In the genomic region with DNA sequence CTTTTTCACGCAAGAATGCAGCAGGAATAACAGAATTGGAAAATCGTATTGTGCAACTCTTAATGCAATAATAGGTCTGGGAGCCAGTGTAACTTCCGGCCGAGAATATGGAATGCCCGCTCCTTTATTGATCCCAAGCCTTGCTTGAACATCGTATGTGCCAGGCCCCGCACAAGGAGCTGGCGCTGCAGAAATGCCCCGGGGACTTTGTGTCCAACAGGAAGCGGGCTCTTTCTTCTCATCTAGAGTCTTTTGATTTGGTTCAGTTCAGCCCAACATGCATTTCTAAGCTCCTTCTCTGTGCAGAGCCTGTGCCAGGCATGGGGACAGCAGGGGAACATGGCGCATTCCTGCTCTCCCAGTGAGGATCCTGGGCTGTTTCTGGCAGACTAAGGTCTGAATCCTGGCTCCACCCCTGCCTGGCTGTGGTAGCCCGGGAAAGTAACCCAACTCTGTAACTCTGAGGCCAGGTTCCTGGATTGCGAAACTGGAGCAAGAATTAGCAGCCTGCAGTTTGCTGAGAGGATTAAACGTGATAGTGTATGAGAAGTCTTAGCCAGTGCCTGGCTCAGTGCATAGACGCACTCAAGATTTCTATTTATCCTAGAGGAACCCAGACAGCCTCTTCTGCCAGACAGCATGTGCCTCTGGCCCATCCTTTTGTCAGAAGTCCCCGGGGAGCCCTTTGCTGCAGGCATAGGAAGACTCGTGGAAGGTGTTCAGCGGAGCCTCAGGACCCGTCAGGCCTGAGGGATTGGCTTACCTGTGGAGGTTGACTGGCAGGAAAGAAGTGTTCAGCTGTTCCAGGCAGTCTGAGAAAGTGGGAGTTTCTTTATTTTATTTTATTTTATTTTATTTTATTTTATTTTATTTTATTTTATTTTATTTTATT, we compare ENCODE assay signal across 10 cellular contexts. TPM values are rescaled to one million over a fixed set of nuclear protein-coding genes. Genes with fewer than 3 reads are reported as not detected.
DNase-seq lines count a peak whose midpoint lies in the region; ATAC-seq lines count a peak whose summit lies in the region.
"Had no signal": no experiment of that assay in that cellular context is flagged by ENCODE, and none has a peak within 500 bp of the region (broad histone marks: within the 10 kb centered on the region; RNA-seq: fewer than 3 reads in every experiment).

No MANE protein-coding gene starts in this region.

- no peak overlapping the region for H2BK12ac ChIP-seq in trophoblast cell (ENCODE audit: low read length)

- no peaks in the 10 kb centered on the region for H3K36me3 Mint-ChIP-seq in activated CD8-positive, alpha-beta T cell treated with anti-CD3 and anti-CD28 coated beads, Interleukin-2, amount 10 ng/mL, durations not matched to agents 7 days and 5 days (ENCODE audit: low read depth)

- POLR2A ChIA-PET in activated CD8-positive, alpha-beta T cell treated with anti-CD3 and anti-CD28 coated beads, Interleukin-2, amount 10 ng/mL, durations not matched to agents 7 days and 5 days (lab: Charles Lee) = no interaction called here

- no peaks in the 10 kb centered on the region for H3K9me3 ChIP-seq in trophoblast cell (ENCODE audit: insufficient read depth, low read depth, low read length)
- H3K9me3 ChIP-seq: Peyer's patch had no signal

- peaks cover 5% of the 10 kb centered on the region for H3K4me1 Mint-ChIP-seq in activated CD8-positive, alpha-beta T cell treated with anti-CD3 and anti-CD28 coated beads, Interleukin-2, amount 10 ng/mL, durations not matched to agents 7 days and 5 days (ENCODE audit: low read depth)

- H2BK120ac ChIP-seq in trophoblast cell (ENCODE audit: insufficient read depth, low read length, poor library complexity) = no peak overlapping the region

- WGBS in trophoblast cell (ENCODE audit: extremely low coverage, insufficient coverage, insufficient read length) = no CpG with 5 or more reads among the region's 19 CpGs

- H3K27ac Mint-ChIP-seq in activated CD8-positive, alpha-beta T cell treated with anti-CD3 and anti-CD28 coated beads, Interleukin-2, amount 10 ng/mL, durations not matched to agents 7 days and 5 days = no peak overlapping the region

- DNase-seq in GM04503 (ENCODE audit: low read depth) = peak; percentile 51
- DNase-seq in NCI-H82 (lab: John Stamatoyannopoulos, UW) = peak; percentile 82
- DNase-seq in fibroblast of peridontal ligament (ENCODE audit: extremely low read depth) = peak; percentile 82
- DNase-seq in trophoblast cell = peak in 1 of 2 donors; percentile 46
- DNase-seq in activated CD8-positive, alpha-beta T cell treated with anti-CD3 and anti-CD28 coated beads, Interleukin-2, amount 10 ng/mL, durations not matched to agents 7 days and 5 days = no peak
- DNase-seq in NCI-H1417 treated with DMSO at 0.1 percent for 48 hours (lab: John Stamatoyannopoulos, UW) = no peak

- H3K14ac ChIP-seq in trophoblast cell (ENCODE audit: low read length) = peak overlapping the region; percentile 34

- no peak overlapping the region for H3K9ac ChIP-seq in trophoblast cell (ENCODE audit: low read length)

- peaks cover 3% of the 10 kb centered on the region for H3K27me3 Mint-ChIP-seq in activated CD8-positive, alpha-beta T cell treated with anti-CD3 and anti-CD28 coated beads, Interleukin-2, amount 10 ng/mL, durations not matched to agents 7 days and 5 days (ENCODE audit: low read depth)

- no peak overlapping the region for H3K27ac ChIP-seq in trophoblast cell (ENCODE audit: low read depth, low read length)
- H3K27ac ChIP-seq: Peyer's patch had no signal

- ATAC-seq in activated CD8-positive, alpha-beta T cell treated with anti-CD3 and anti-CD28 coated beads, Interleukin-2, amount 10 ng/mL, durations not matched to agents 7 days and 5 days = no peak
- no peak for ATAC-seq in GM18907 (IDR thresholded peaks at IDR 0.05; ENCODE audit: unreplicated experiment)
- no peak for ATAC-seq in HG03108 (IDR thresholded peaks at IDR 0.05; ENCODE audit: unreplicated experiment)

- H3K36me3 ChIP-seq in trophoblast cell (ENCODE audit: control insufficient read depth in 1 of 2, insufficient read depth in 2 of 2, low read length in 2 of 2) = no peaks in the 10 kb centered on the region
- H3K36me3 ChIP-seq: Peyer's patch had no signal

- no peak overlapping the region for H3K4me2 ChIP-seq in trophoblast cell (ENCODE audit: low read length)

- no peaks in the 10 kb centered on the region for H3K79me2 ChIP-seq in trophoblast cell (ENCODE audit: control insufficient read depth, insufficient read depth, low read length, poor library complexity)

- H3K27me3 ChIP-seq in trophoblast cell (ENCODE audit: insufficient read depth, low read length) = no peaks in the 10 kb centered on the region
- H3K27me3 ChIP-seq: Peyer's patch had no signal

- H2BK5ac ChIP-seq in trophoblast cell (ENCODE audit: low read depth, low read length, poor library complexity) = no peak overlapping the region

- H3K9me3 Mint-ChIP-seq in activated CD8-positive, alpha-beta T cell treated with anti-CD3 and anti-CD28 coated beads, Interleukin-2, amount 10 ng/mL, durations not matched to agents 7 days and 5 days (ENCODE audit: insufficient read depth) = no peaks in the 10 kb centered on the region

- no peak overlapping the region for H3K23ac ChIP-seq in trophoblast cell (ENCODE audit: low read length)

- H3K4me3 Mint-ChIP-seq in activated CD8-positive, alpha-beta T cell treated with anti-CD3 and anti-CD28 coated beads, Interleukin-2, amount 10 ng/mL, durations not matched to agents 7 days and 5 days = no peak overlapping the region

- CTCF ChIA-PET in activated CD8-positive, alpha-beta T cell treated with anti-CD3 and anti-CD28 coated beads, Interleukin-2, amount 10 ng/mL, durations not matched to agents 7 days and 5 days (lab: Charles Lee) = no interaction called here

- H3K4me3 ChIP-seq in trophoblast cell (ENCODE audit: low read depth, low read length) = no peak overlapping the region
- H3K4me3 ChIP-seq: Peyer's patch had no signal

- H3K79me1 ChIP-seq in trophoblast cell (ENCODE audit: low read length) = no peaks in the 10 kb centered on the region

- H2AFZ ChIP-seq in trophoblast cell (ENCODE audit: insufficient read depth, low read length, poor library complexity) = no peak overlapping the region

- peaks cover 9% of the 10 kb centered on the region in 2 experiments for H3K4me1 ChIP-seq in trophoblast cell (ENCODE audit: control insufficient read depth in 1 of 2, insufficient read depth in 2 of 2, low read length in 2 of 2)

- H2AK5ac ChIP-seq in trophoblast cell (ENCODE audit: low read length) = no peak overlapping the region

- no peak overlapping the region for H3K18ac ChIP-seq in trophoblast cell (ENCODE audit: low read length)

- no peak overlapping the region for H4K91ac ChIP-seq in trophoblast cell (ENCODE audit: low read depth, low read length)

- no peak overlapping the region for H3K4ac ChIP-seq in trophoblast cell (ENCODE audit: low read depth, low read length)

- H4K8ac ChIP-seq in trophoblast cell (ENCODE audit: low read depth, low read length) = no peak overlapping the region

- H4K12ac ChIP-seq in trophoblast cell (ENCODE audit: low read depth, low read length) = no peak overlapping the region

RNA-seq across cellular contexts. Expression of gene CDCP2, which starts 1.0 kb away (rescaled TPM):
- polyA plus RNA-seq in trophoblast cell (2013) = not detected in 2 replicates
- total RNA-seq in activated CD8-positive, alpha-beta T cell treated with anti-CD3 and anti-CD28 coated beads, Interleukin-2, amount 10 ng/mL, durations not matched to agents 7 days and 5 days = under 1 TPM in 1 of 2 experiments, not detected in 1; 0.16 TPM
- total RNA-seq: endothelial cell of umbilical vein, Peyer's patch had no signal

RNA-seq across cellular contexts. Expression of gene CYB5RL, which starts 46.0 kb away (rescaled TPM):
- polyA plus RNA-seq in trophoblast cell (2013) = 2.4 and 2.5 TPM in 2 replicates
- total RNA-seq in activated CD8-positive, alpha-beta T cell treated with anti-CD3 and anti-CD28 coated beads, Interleukin-2, amount 10 ng/mL, durations not matched to agents 7 days and 5 days = 10 to 100 TPM; 13.1 to 15.5 TPM

RNA-seq across cellular contexts. Expression of gene MRPL37, which starts 46.2 kb away (rescaled TPM):
- polyA plus RNA-seq in trophoblast cell (2013) = 76.0 and 77.4 TPM in 2 replicates
- 100 to 1,000 TPM; 115 TPM for total RNA-seq in activated CD8-positive, alpha-beta T cell treated with anti-CD3 and anti-CD28 coated beads, Interleukin-2, amount 10 ng/mL, durations not matched to agents 7 days and 5 days

Comparison
In these comparisons a context has a peak if more than half of its experiments do, and no peak if none do; other contexts are left out.
1. DNase-seq: peak in GM04503 (single experiment), NCI-H82 (single experiment) and fibroblast of peridontal ligament (single experiment); none in activated CD8-positive, alpha-beta T cell treated with anti-CD3 and anti-CD28 coated beads, Interleukin-2, amount 10 ng/mL, durations not matched to agents 7 days and 5 days (single experiment) and NCI-H1417 treated with DMSO at 0.1 percent for 48 hours (single experiment).